Comparison of ENCODE assay signal across 22 cellular contexts in the genomic region with DNA sequence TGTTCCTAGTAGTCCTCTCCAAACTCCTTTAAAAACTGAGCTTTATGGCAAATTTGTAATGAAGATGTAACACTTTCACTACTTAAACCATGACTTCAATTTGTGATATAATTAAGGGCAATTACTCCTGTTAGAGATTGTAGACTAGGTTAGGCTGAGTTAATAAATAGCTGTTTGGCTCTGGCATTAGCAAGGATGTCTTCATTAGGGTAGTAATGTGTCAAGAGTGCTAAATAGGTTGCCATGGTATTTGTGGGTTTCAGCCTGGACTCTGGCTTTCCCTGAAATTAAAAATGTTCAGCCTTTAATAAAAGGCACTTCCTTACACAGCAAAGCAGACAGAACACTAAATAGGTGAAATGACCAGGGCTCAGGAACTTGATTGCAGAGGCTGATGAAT.
"Had no signal": no experiment of that assay in that cellular context is flagged by ENCODE, and none has a peak within 500 bp of the region (broad histone marks: within the 10 kb centered on the region; RNA-seq: fewer than 3 reads in every experiment).

No MANE protein-coding gene starts in this region.

- H3K27me3 ChIP-seq: esophagus squamous epithelium, gastroesophageal sphincter, suprapubic skin, thyroid gland had no signal

- H3K27ac ChIP-seq: esophagus squamous epithelium, gastroesophageal sphincter, left ventricle myocardium inferior, suprapubic skin, thyroid gland had no signal

- H3K4me3 ChIP-seq: esophagus squamous epithelium, gastroesophageal sphincter, left ventricle myocardium inferior, lung, suprapubic skin, thyroid gland had no signal

- H3K27me3 Mint-ChIP-seq: dendritic cell treated with granulocyte-macrophage colony-stimulating factor and Interleukin-4, amounts not matched to agents 40 ng/mL and 50 ng/mL, for 4 days; naive B cell; type B pancreatic cell had no signal

- H3K9me3 ChIP-seq: esophagus squamous epithelium, suprapubic skin, thyroid gland had no signal

- H3K9me3 Mint-ChIP-seq: dendritic cell treated with granulocyte-macrophage colony-stimulating factor and Interleukin-4, amounts not matched to agents 40 ng/mL and 50 ng/mL, for 4 days; stimulated activated effector memory CD8-positive, alpha-beta T cell treated with anti-CD3 and anti-CD28 coated beads, Interleukin-12 subunit alpha, Interleukin-12 subunit beta, amount 100 ng/mL, for 72 hours; type B pancreatic cell had no signal

- DNase-seq: esophagus squamous epithelium; foreskin fibroblast; glutamatergic neuron; left ventricle myocardium inferior; mesenchymal stem cell; naive B cell; nephron progenitor cell; posterior cingulate gyrus; stimulated activated CD4-positive, alpha-beta T cell treated with anti-CD3 and anti-CD28 coated beads, Interleukin-4, amount 100 ng/mL, for 1 hour; stimulated activated CD8-positive, alpha-beta memory T cell treated with anti-CD3 and anti-CD28 coated beads, Interleukin-4, amount 100 ng/mL, for 48 hours; stimulated activated naive CD8-positive, alpha-beta T cell treated with anti-CD3 and anti-CD28 coated beads, Interleukin-15, Interleukin-2, amounts not matched to agents 100 U/mL and 50 U/mL, for 24 hours; thyroid gland had no signal

- H3K4me3 Mint-ChIP-seq: dendritic cell treated with granulocyte-macrophage colony-stimulating factor and Interleukin-4, amounts not matched to agents 40 ng/mL and 50 ng/mL, for 4 days; naive B cell; nephron progenitor cell; stimulated activated effector memory CD8-positive, alpha-beta T cell treated with anti-CD3 and anti-CD28 coated beads, Interleukin-12 subunit alpha, Interleukin-12 subunit beta, amount 100 ng/mL, for 72 hours; type B pancreatic cell had no signal

- ATAC-seq: gastroesophageal sphincter; right cardiac atrium; stimulated activated effector memory CD8-positive, alpha-beta T cell treated with anti-CD3 and anti-CD28 coated beads, Interleukin-12 subunit alpha, Interleukin-12 subunit beta, amount 100 ng/mL, for 72 hours; stimulated activated naive CD8-positive, alpha-beta T cell treated with anti-CD3 and anti-CD28 coated beads, Interleukin-15, Interleukin-2, amounts not matched to agents 100 U/mL and 50 U/mL, for 24 hours had no signal

- H3K27ac Mint-ChIP-seq: dendritic cell treated with granulocyte-macrophage colony-stimulating factor and Interleukin-4, amounts not matched to agents 40 ng/mL and 50 ng/mL, for 4 days; naive B cell; nephron progenitor cell; stimulated activated effector memory CD8-positive, alpha-beta T cell treated with anti-CD3 and anti-CD28 coated beads, Interleukin-12 subunit alpha, Interleukin-12 subunit beta, amount 100 ng/mL, for 72 hours; type B pancreatic cell had no signal

- FAIRE-seq: colon, keratinocyte, urothelium cell line had no signal

- H3K4me1 Mint-ChIP-seq: naive B cell; stimulated activated effector memory CD8-positive, alpha-beta T cell treated with anti-CD3 and anti-CD28 coated beads, Interleukin-12 subunit alpha, Interleukin-12 subunit beta, amount 100 ng/mL, for 72 hours had no signal

- H3K4me1 ChIP-seq: esophagus squamous epithelium, suprapubic skin, thyroid gland had no signal
